In genomic region chr12:1690578-1691122, GRCh38 we compare ENCODE assay signal across 1 cellular context.
TF ChIP-seq lines count a peak whose summit lies in the region.

Gene ADIPOR2, plus strand, starts transcription at chr12:1691070. Its CDS starts 63,274 bp downstream, at chr12:1754344.

TF ChIP-seq in HEK293, 187 proteins besides CTCF, POLR2A, EP300 and RAD21 (continued from another document):
- no peak for TF ChIP-seq ZNF404 (tag by site-specific recombination; IDR thresholded peaks at IDR 0.05)
- peak; percentile 21 for TF ChIP-seq KLF10 (tag by site-specific recombination; IDR thresholded peaks at IDR 0.05)
- TF ChIP-seq IKZF3 (tag by site-specific recombination; IDR thresholded peaks at IDR 0.05) = peak; percentile 82
- TF ChIP-seq ZSCAN30 (tag by site-specific recombination; IDR thresholded peaks at IDR 0.05) = peak; percentile 41; the same call in 1 of the 2 replicates
- peak; percentile 73; the same call in 1 of the 2 replicates for TF ChIP-seq ZFP37 (tag by site-specific recombination; IDR thresholded peaks at IDR 0.05)
- peak; percentile 49 for TF ChIP-seq ZBTB11 (tag by site-specific recombination; conservative IDR thresholded peaks at IDR 0.05; ENCODE audit: low read depth)
- no peak for TF ChIP-seq REPIN1 (tag by site-specific recombination; IDR thresholded peaks at IDR 0.05; ENCODE audit: low read depth)
- peak; percentile 43 for TF ChIP-seq ZXDB (tag by site-specific recombination; IDR thresholded peaks at IDR 0.05)
- TF ChIP-seq GLIS2 (tag by site-specific recombination; IDR thresholded peaks at IDR 0.05) = 0 out of 2 replicates have a peak, but pooled peaks have one; percentile 2
- TF ChIP-seq ZNF10 (tag by site-specific recombination; IDR thresholded peaks at IDR 0.05) = no peak
- no peak for TF ChIP-seq ZNF148 (tag by site-specific recombination; IDR thresholded peaks at IDR 0.05; ENCODE audit: borderline replicate concordance)
- TF ChIP-seq ZNF610 (tag by site-specific recombination; IDR thresholded peaks at IDR 0.05; ENCODE audit: borderline replicate concordance) = peak; percentile 81; the same call in 1 of the 2 replicates
- no peak for TF ChIP-seq ZNF777 (tag by site-specific recombination; IDR thresholded peaks at IDR 0.05; ENCODE audit: borderline replicate concordance)
- TF ChIP-seq ZNF629 (tag by site-specific recombination; IDR thresholded peaks at IDR 0.05) = peak; percentile 74
- TF ChIP-seq ZNF639 (tag by site-specific recombination; IDR thresholded peaks at IDR 0.05) = 0 out of 2 replicates have a peak, but pooled peaks have one; percentile 39
